ENCODE assay signal across 19 cellular contexts in genomic region chr12:59070534-59070933, GRCh38.
A peak's percentile ranks its signal among the peaks of the same experiment; 100 is the strongest.
DNase-seq lines count a peak whose midpoint lies in the region; ATAC-seq lines count a peak whose summit lies in the region.
"Had no signal": no experiment of that assay in that cellular context is flagged by ENCODE, and none has a peak within 500 bp of the region (broad histone marks: within the 10 kb centered on the region; RNA-seq: fewer than 3 reads in every experiment).

No MANE protein-coding gene starts in this region.

- no peak overlapping the region for H2BK5ac ChIP-seq in neuronal stem cell (ENCODE audit: low read length)

- H2BK120ac ChIP-seq in neuronal stem cell (ENCODE audit: low read depth, low read length), result no peak overlapping the region

- no peak overlapping the region for H3K4ac ChIP-seq in neuronal stem cell (ENCODE audit: low read length)

- no peak overlapping the region for H3K4me2 ChIP-seq in neuronal stem cell (ENCODE audit: insufficient read depth, low read length, poor library complexity, severe bottlenecking)
- H3K4me2 ChIP-seq: BLaER1 treated with 17β-estradiol and CSF1 and Interleukin-3, amounts not matched to agents 10 nM and 100 nM had no signal

- no peak overlapping the region for H3K18ac ChIP-seq in neuronal stem cell (ENCODE audit: low read length)

- no peak overlapping the region for H3K4me3 ChIP-seq in neuronal stem cell (ENCODE audit: low read length in 2 of 2)
- H3K4me3 ChIP-seq: BLaER1 treated with 17β-estradiol and CSF1 and Interleukin-3, amounts not matched to agents 10 nM and 100 nM; Peyer's patch; psoas muscle had no signal

- no peak overlapping the region for H3K23ac ChIP-seq in neuronal stem cell (ENCODE audit: low read depth, low read length, poor library complexity)

- no peak overlapping the region for H3K9ac ChIP-seq in neuronal stem cell (ENCODE audit: low read depth, low read length, poor library complexity)
- H3K9ac ChIP-seq: BLaER1 treated with 17β-estradiol and CSF1 and Interleukin-3, amounts not matched to agents 10 nM and 100 nM had no signal

- H2AK5ac ChIP-seq in neuronal stem cell (ENCODE audit: low read depth, low read length), result no peak overlapping the region

- H2BK15ac ChIP-seq in neuronal stem cell (ENCODE audit: low read length), result no peak overlapping the region

- no peak overlapping the region for H4K91ac ChIP-seq in neuronal stem cell (ENCODE audit: low read depth, low read length, poor library complexity)

- H3K9me3 ChIP-seq in neuronal stem cell (replicated peaks in 1 of 2; ENCODE audit: control insufficient read depth in 2 of 2, insufficient read depth in 1 of 2, low read depth in 1 of 2, low read length in 2 of 2), result no peaks in the 10 kb centered on the region
- H3K9me3 ChIP-seq: BLaER1 treated with 17β-estradiol and CSF1 and Interleukin-3, amounts not matched to agents 10 nM and 100 nM; Peyer's patch; psoas muscle had no signal

- H3K14ac ChIP-seq in neuronal stem cell (ENCODE audit: low read length), result no peak overlapping the region

- no peaks in the 10 kb centered on the region for H3K79me1 ChIP-seq in neuronal stem cell (ENCODE audit: low read depth, low read length)

- WGBS in neuronal stem cell (ENCODE audit: extremely low coverage in 2 of 2, insufficient read length in 2 of 2, insufficient replicate concordance in 1 of 2), 2 donors, result no CpG with 5 or more reads among the region's 3 CpGs

- no peak overlapping the region for H4K8ac ChIP-seq in neuronal stem cell (ENCODE audit: low read depth, low read length)

- H3K27ac ChIP-seq in neuronal stem cell (replicated peaks; ENCODE audit: low read length), result no peak overlapping the region
- H3K27ac ChIP-seq: BLaER1 treated with 17β-estradiol and CSF1 and Interleukin-3, amounts not matched to agents 10 nM and 100 nM; Peyer's patch; psoas muscle had no signal

- peak overlapping the region; percentile 2 for H2AFZ ChIP-seq in neuronal stem cell (ENCODE audit: low read length)

- no peaks in the 10 kb centered on the region for H3K36me3 ChIP-seq in neuronal stem cell (replicated peaks in 1 of 2; ENCODE audit: control insufficient read depth in 2 of 2, insufficient read depth in 2 of 2, low read length in 2 of 2)
- H3K36me3 ChIP-seq: BLaER1 treated with 17β-estradiol and CSF1 and Interleukin-3, amounts not matched to agents 10 nM and 100 nM; Peyer's patch had no signal

- ATAC-seq in left lobe of liver, result no peak
- ATAC-seq: effector memory CD8-positive, alpha-beta T cell; left ventricle myocardium superior; psoas muscle had no signal

- no peaks in the 10 kb centered on the region for H3K27me3 ChIP-seq in neuronal stem cell (ENCODE audit: control insufficient read depth in 3 of 3, insufficient read depth in 3 of 3, low read depth in 1 of 3, low read length in 3 of 3)
- H3K27me3 ChIP-seq: BLaER1 treated with 17β-estradiol and CSF1 and Interleukin-3, amounts not matched to agents 10 nM and 100 nM; Peyer's patch had no signal

- DNase-seq in DMS53 (lab: John Stamatoyannopoulos, UW), result peak; percentile 50
- DNase-seq in DMS53 treated with DMSO at 0.1 percent for 48 hours (lab: John Stamatoyannopoulos, UW; ENCODE audit: unreplicated experiment), result no peak
- peak; percentile 50 for DNase-seq in NCI-H748 treated with DMSO at 0.1 percent for 48 hours (lab: John Stamatoyannopoulos, UW)
- peak; percentile 57 to 67 for DNase-seq in dermis microvascular lymphatic vessel endothelial cell (ENCODE audit: low read depth in 2 of 2)
- DNase-seq in neuronal stem cell (ENCODE audit: low spot score), result no peak
- DNase-seq in activated CD4-positive, alpha-beta T cell treated with anti-CD3 and anti-CD28 coated beads, Interleukin-2, amount 50 U/mL, for 4 hours, result no peak
- DNase-seq in left lobe of liver (ENCODE audit: low spot score), result no peak
- no peak for DNase-seq in D341Med (ENCODE audit: low spot score)
- DNase-seq: 8988T; activated CD4-positive, alpha-beta T cell treated with anti-CD3 and anti-CD28 coated beads, Interleukin-2, amount 50 U/mL, for 48 hours; activated T-cell treated with anti-CD3 and anti-CD28 coated beads, Interleukin-2, amount 50 U/mL, for 24 hours; DND-41; effector memory CD8-positive, alpha-beta T cell; left ventricle myocardium superior; NCI-H526; Peyer's patch; psoas muscle; SW 1271 had no signal

- H2BK12ac ChIP-seq in neuronal stem cell (ENCODE audit: low read length), result no peak overlapping the region

- peaks cover 3 to 18% of the 10 kb centered on the region in 2 donors for H3K4me1 ChIP-seq in neuronal stem cell (ENCODE audit: control insufficient read depth in 2 of 2, insufficient read depth in 1 of 2, low read depth in 1 of 2, low read length in 2 of 2)
- H3K4me1 ChIP-seq: BLaER1 treated with 17β-estradiol and CSF1 and Interleukin-3, amounts not matched to agents 10 nM and 100 nM; Peyer's patch; psoas muscle had no signal

Comparison
In these comparisons a context has a peak if more than half of its experiments do, and no peak if none do; other contexts are left out.
1. DNase-seq: peak in DMS53 (single experiment), NCI-H748 treated with DMSO at 0.1 percent for 48 hours (single experiment) and dermis microvascular lymphatic vessel endothelial cell (2 of 2); none in DMS53 treated with DMSO at 0.1 percent for 48 hours (single experiment), neuronal stem cell (single experiment), activated CD4-positive, alpha-beta T cell treated with anti-CD3 and anti-CD28 coated beads, Interleukin-2, amount 50 U/mL, for 4 hours (0 of 2), left lobe of liver (single experiment) and D341Med (single experiment).